Comparison of ENCODE assay signal across 1 cellular context in the genomic region with DNA sequence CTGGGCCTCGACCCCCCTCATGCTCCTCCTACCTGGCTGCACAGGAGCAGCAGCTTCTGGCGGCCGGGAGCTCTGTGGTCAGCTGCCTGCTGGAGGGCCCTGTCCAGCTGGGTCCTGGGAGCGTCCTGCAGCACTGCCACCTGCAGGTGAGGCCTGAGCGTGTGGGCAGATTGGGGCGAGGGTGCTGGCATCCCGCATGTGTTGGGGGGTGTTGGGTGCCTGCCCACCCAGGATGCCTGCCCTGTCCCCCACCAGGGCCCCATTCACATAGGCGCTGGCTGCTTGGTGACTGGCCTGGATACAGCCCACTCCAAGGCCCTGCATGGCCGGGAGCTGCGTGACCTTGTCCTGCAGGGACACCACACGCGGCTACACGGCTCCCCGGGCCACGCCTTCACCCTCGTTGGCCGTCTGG.
TF ChIP-seq lines count a peak whose summit lies in the region.

No MANE protein-coding gene starts in this region.

TF ChIP-seq in SK-N-SH treated with all-trans-retinoic acid at 6 μM for 48 hours, 23 proteins besides CTCF, POLR2A, EP300 and RAD21 (continued from another document):
- no peak for TF ChIP-seq SNAI2 (CRISPR knock-in tag; IDR thresholded peaks at IDR 0.05)
- no peak for TF ChIP-seq TOX (CRISPR knock-in tag; IDR thresholded peaks at IDR 0.05; ENCODE audit: borderline replicate concordance)
- no peak for TF ChIP-seq ISL1 (CRISPR knock-in tag; IDR thresholded peaks at IDR 0.05)
TF ChIP-seq in SK-N-SH treated with all-trans-retinoic acid at 6 μM for 48 hours: peak in this region for 0.
